ENCODE assay signal across 32 cellular contexts in the genomic region with DNA sequence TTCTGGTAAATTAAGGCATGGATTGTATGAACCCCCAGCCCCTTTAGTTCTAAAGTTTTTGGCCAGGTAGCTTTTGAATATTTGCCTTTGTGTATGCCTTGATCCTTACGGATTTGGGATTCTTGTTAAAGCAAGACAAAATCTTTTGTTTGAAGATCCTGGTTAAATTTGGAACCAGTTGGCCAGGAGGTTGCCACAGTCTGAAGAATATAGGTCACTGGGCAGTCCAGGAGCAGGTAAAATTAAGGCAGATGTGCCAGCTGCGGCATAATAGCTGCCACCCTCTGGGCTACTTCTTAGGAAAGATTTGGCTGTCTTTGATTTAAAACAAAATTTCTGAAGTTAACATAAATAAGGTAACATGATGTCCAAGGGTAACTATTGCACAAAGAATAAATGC.
"Had no signal": no experiment of that assay in that cellular context is flagged by ENCODE, and none has a peak within 500 bp of the region (broad histone marks: within the 10 kb centered on the region; RNA-seq: fewer than 3 reads in every experiment).

No MANE protein-coding gene starts in this region.

- H3K4me1 ChIP-seq: adrenal gland, body of pancreas, breast epithelium had no signal

- ATAC-seq: activated CD4-positive, alpha-beta T cell treated with anti-CD3 and anti-CD28 coated beads for 36 hours; activated CD4-positive, CD25-positive, alpha-beta regulatory T cell treated with anti-CD3 and anti-CD28 coated beads, Interleukin-2, amount 50 U/mL, for 24 hours; activated CD8-positive, alpha-beta memory T cell treated with anti-CD3 and anti-CD28 coated beads, Interleukin-2, amount 10 ng/mL, durations not matched to agents 7 days and 5 days; activated CD8-positive, alpha-beta T cell treated with anti-CD3 and anti-CD28 coated beads, Interleukin-2, amount 10 ng/mL, durations not matched to agents 7 days and 5 days; activated naive CD4-positive, alpha-beta T cell treated with anti-CD3 and anti-CD28 coated beads, Interleukin-2, amount 50 U/mL, for 72 hours; body of pancreas; WTC11 had no signal

- H3K27ac ChIP-seq: adrenal gland, body of pancreas, brain microvascular endothelial cell, breast epithelium, WERI-Rb-1 had no signal

- H3K9me3 ChIP-seq: adrenal gland, body of pancreas, breast epithelium had no signal

- H3K27me3 ChIP-seq: adrenal gland, body of pancreas, brain microvascular endothelial cell, breast epithelium had no signal

- H3K4me3 ChIP-seq: adrenal gland, body of pancreas, breast epithelium had no signal

- H3K36me3 ChIP-seq: adrenal gland, brain microvascular endothelial cell, breast epithelium, WERI-Rb-1 had no signal

- DNase-seq: activated CD4-positive, alpha-beta memory T cell treated with anti-CD3 and anti-CD28 coated beads, Interleukin-2, amount 10 ng/mL, durations not matched to agents 7 days and 5 days; activated CD4-positive, alpha-beta T cell treated with anti-CD3 and anti-CD28 coated beads for 1 hour; activated CD4-positive, alpha-beta T cell treated with anti-CD3 and anti-CD28 coated beads for 36 hours; activated CD4-positive, alpha-beta T cell treated with anti-CD3 and anti-CD28 coated beads for 48 hours; activated CD4-positive, alpha-beta T cell treated with anti-CD3 and anti-CD28 coated beads, Interleukin-2, amount 10 ng/mL, durations not matched to agents 7 days and 5 days; activated CD4-positive, alpha-beta T cell treated with anti-CD3 and anti-CD28 coated beads, Interleukin-2, amount 50 U/mL, for 48 hours; activated CD4-positive, CD25-positive, alpha-beta regulatory T cell; activated CD8-positive, alpha-beta memory T cell treated with anti-CD3 and anti-CD28 coated beads for 24 hours; activated CD8-positive, alpha-beta memory T cell treated with anti-CD3 and anti-CD28 coated beads, Interleukin-2, amount 10 ng/mL, durations not matched to agents 7 days and 5 days; activated CD8-positive, alpha-beta memory T cell treated with anti-CD3 and anti-CD28 coated beads, Interleukin-2, amount 50 U/mL, for 48 hours; activated CD8-positive, alpha-beta T cell treated with anti-CD3 and anti-CD28 coated beads, Interleukin-2, amount 10 ng/mL, durations not matched to agents 7 days and 5 days; activated effector memory CD4-positive, alpha-beta T cell treated with Interleukin-2 at 50 U/mL for 16 hours; activated gamma-delta T cell; activated naive CD4-positive, alpha-beta T cell treated with anti-CD3 and anti-CD28 coated beads, Interleukin-2, amount 10 ng/mL, durations not matched to agents 7 days and 5 days; activated naive CD4-positive, alpha-beta T cell treated with Interleukin-2 at 50 U/mL for 16 hours; activated naive CD8-positive, alpha-beta T cell treated with anti-CD3 and anti-CD28 coated beads for 36 hours; activated T-cell treated with anti-CD3 and anti-CD28 coated beads, Interleukin-2, amount 50 U/mL, for 24 hours; activated T-cell treated with anti-CD3 and anti-CD28 coated beads, Interleukin-2, amount 50 U/mL, for 48 hours; adrenal gland; amniotic stem cell; aorta; body of pancreas; brain microvascular endothelial cell; central memory CD4-positive, alpha-beta T cell; T-helper 1 cell; T-helper 2 cell; T-helper 9 cell; WERI-Rb-1 had no signal
